In the genomic region with DNA sequence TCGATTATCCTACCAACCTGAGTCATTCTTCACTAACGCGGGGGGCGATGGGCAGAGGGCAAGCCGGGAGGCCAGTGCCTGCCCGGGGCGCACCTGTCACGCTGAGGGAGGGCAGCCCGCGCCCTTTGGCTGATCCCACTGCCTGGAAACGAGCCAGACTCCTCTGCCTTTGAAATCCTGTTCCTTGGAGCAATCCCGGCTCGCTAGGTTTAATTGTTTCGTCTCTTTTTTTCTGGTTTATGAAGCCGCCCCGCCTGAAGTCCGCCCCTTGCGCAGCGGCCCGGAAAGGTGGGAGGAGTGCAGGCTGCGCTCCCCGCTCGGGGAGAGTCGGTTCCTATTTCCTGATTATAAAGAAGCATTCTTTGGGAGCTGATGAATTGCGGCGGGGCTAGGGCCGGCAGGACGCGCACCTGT, we compare ENCODE assay signal across 8 cellular contexts.
DNase-seq lines count a peak whose midpoint lies in the region; ATAC-seq and TF ChIP-seq lines count a peak whose summit lies in the region.

No MANE protein-coding gene starts in this region.

- H3K36me3 Mint-ChIP-seq in nephron (ENCODE audit: low read depth), result no peaks in the 10 kb centered on the region

- peak overlapping the region; percentile 42 for H3K4me3 ChIP-seq in coronary artery
- no peak overlapping the region for H3K4me3 ChIP-seq in brain microvascular endothelial cell (ENCODE audit: low read depth, low read length)

- H3K4me1 Mint-ChIP-seq in nephron, result peaks cover 63% of the 10 kb centered on the region

- in situ Hi-C loops in brain microvascular endothelial cell (cut with HindIII; ENCODE audit: low pct_ligation_motif_present, low sequenced_read_pairs), result no loop called here

- H3K27ac Mint-ChIP-seq in nephron, result peak overlapping the region; percentile 68 to 82 (median 75)

- no peaks in the 10 kb centered on the region for H3K36me3 ChIP-seq in brain microvascular endothelial cell (replicated peaks)

- H3K27me3 Mint-ChIP-seq in nephron (ENCODE audit: low read depth), result peaks cover 13% of the 10 kb centered on the region

- H3K27ac ChIP-seq in coronary artery (no peak overlapping the region), brain microvascular endothelial cell (no peak overlapping the region)

- peak overlapping the region; percentile 72 to 80 (median 77) for H3K4me3 Mint-ChIP-seq in nephron

- peak; percentile 32 for ATAC-seq in HG02973 (IDR thresholded peaks at IDR 0.05; ENCODE audit: unreplicated experiment)
- no peak for ATAC-seq in HG02884 (IDR thresholded peaks at IDR 0.05; ENCODE audit: unreplicated experiment)

- H3K9me3 Mint-ChIP-seq in nephron, result peaks cover 10% of the 10 kb centered on the region

- peaks cover 2% of the 10 kb centered on the region for H3K27me3 ChIP-seq in brain microvascular endothelial cell (replicated peaks)

- TF ChIP-seq CTCF in coronary artery (IDR thresholded peaks at IDR 0.05), result no peak
- TF ChIP-seq CTCF in nephron (IDR thresholded peaks at IDR 0.05; ENCODE audit: unreplicated experiment in 3 of 3), result no peak
- TF ChIP-seq CTCF in brain microvascular endothelial cell (IDR thresholded peaks at IDR 0.05; ENCODE audit: low read depth, low read length, missing control alignments), result no peak

- DNase-seq in DMS153 (lab: John Stamatoyannopoulos, UW) (peak; percentile 28), RPMI7951 (ENCODE audit: low read depth) (peak; percentile 75), coronary artery (ENCODE audit: low spot score) (no peak), brain microvascular endothelial cell (no peak), SW 1271 (lab: John Stamatoyannopoulos, UW) (no peak)

Comparison
In these comparisons a context has a peak if more than half of its experiments do, and no peak if none do; other contexts are left out.
1. DNase-seq: peak in DMS153 (single experiment) and RPMI7951 (single experiment); none in coronary artery (single experiment), brain microvascular endothelial cell (single experiment) and SW 1271 (0 of 2).